3 cellular contexts compared by ENCODE assay signal in genomic region chr12:65956056-65956738, GRCh38.
A peak's percentile ranks its signal among the peaks of the same experiment; 100 is the strongest.
TF ChIP-seq lines count a peak whose summit lies in the region.

No MANE protein-coding gene starts in this region.

TF ChIP-seq in SK-N-SH, 30 proteins besides CTCF, POLR2A, EP300 and RAD21 (continued from another document):
- TF ChIP-seq FOXM1 (IDR thresholded peaks at IDR 0.05; ENCODE audit: low read depth) = no peak
- TF ChIP-seq EZH2phosphoT487 (IDR thresholded peaks at IDR 0.05; ENCODE audit: borderline replicate concordance, low read depth) = no peak
- TF ChIP-seq USF1 (IDR thresholded peaks at IDR 0.05; ENCODE audit: borderline replicate concordance, low read depth) = no peak
- TF ChIP-seq IRF3 (IDR thresholded peaks at IDR 0.05; ENCODE audit: low read depth, low read length) = no peak
- no peak for TF ChIP-seq REST (IDR thresholded peaks at IDR 0.05; ENCODE audit: low read depth, low read length)
- TF ChIP-seq YY1 (IDR thresholded peaks at IDR 0.05; ENCODE audit: low read depth) = no peak
- TF ChIP-seq ELF1 (IDR thresholded peaks at IDR 0.05) = no peak
- no peak for TF ChIP-seq SIN3A (IDR thresholded peaks at IDR 0.05; ENCODE audit: borderline replicate concordance, low read depth, low read length)
TF ChIP-seq in SK-N-SH: peak in this region for 0.

TF ChIP-seq in SK-N-SH treated with all-trans-retinoic acid at 6 μM for 48 hours, 23 proteins besides CTCF, POLR2A, EP300 and RAD21:
- TF ChIP-seq TSHZ2 (CRISPR knock-in tag; IDR thresholded peaks at IDR 0.05) (no peak), ZNF565 (CRISPR knock-in tag; conservative IDR thresholded peaks at IDR 0.05; ENCODE audit: low read depth) (no peak), CSRNP3 (CRISPR knock-in tag; IDR thresholded peaks at IDR 0.05) (no peak), TCF4 (CRISPR knock-in tag; IDR thresholded peaks at IDR 0.05; ENCODE audit: borderline replicate concordance) (no peak)

TF ChIP-seq in HepG2, 621 proteins besides CTCF, POLR2A, EP300 and RAD21 (continued from another document):
- peak; percentile 71 for TF ChIP-seq NR2F6 (IDR thresholded peaks at IDR 0.05)
- 0 out of 2 replicates have a peak, but pooled peaks have one; percentile 17 for TF ChIP-seq NR2F6 (CRISPR knock-in tag; IDR thresholded peaks at IDR 0.05)
- TF ChIP-seq ZNF792 (CRISPR knock-in tag; IDR thresholded peaks at IDR 0.05) = no peak
- TF ChIP-seq ONECUT2 (CRISPR knock-in tag; IDR thresholded peaks at IDR 0.05) = no peak
- TF ChIP-seq KDM2A (CRISPR knock-in tag; IDR thresholded peaks at IDR 0.05; ENCODE audit: borderline replicate concordance, low read depth) = no peak
- TF ChIP-seq FOXO1 (CRISPR knock-in tag; IDR thresholded peaks at IDR 0.05) = no peak
- no peak for TF ChIP-seq ZNF12 (CRISPR knock-in tag; IDR thresholded peaks at IDR 0.05)
- TF ChIP-seq TFDP1 (CRISPR knock-in tag; IDR thresholded peaks at IDR 0.05; ENCODE audit: borderline replicate concordance) = no peak
- TF ChIP-seq ZNF253 (CRISPR knock-in tag; IDR thresholded peaks at IDR 0.05; ENCODE audit: borderline replicate concordance) = no peak
- no peak for TF ChIP-seq ZNF615 (CRISPR knock-in tag; IDR thresholded peaks at IDR 0.05; ENCODE audit: borderline replicate concordance)
- peak; percentile 56 for TF ChIP-seq NR2C2 (CRISPR knock-in tag; IDR thresholded peaks at IDR 0.05; ENCODE audit: borderline replicate concordance)
